In the genomic region with DNA sequence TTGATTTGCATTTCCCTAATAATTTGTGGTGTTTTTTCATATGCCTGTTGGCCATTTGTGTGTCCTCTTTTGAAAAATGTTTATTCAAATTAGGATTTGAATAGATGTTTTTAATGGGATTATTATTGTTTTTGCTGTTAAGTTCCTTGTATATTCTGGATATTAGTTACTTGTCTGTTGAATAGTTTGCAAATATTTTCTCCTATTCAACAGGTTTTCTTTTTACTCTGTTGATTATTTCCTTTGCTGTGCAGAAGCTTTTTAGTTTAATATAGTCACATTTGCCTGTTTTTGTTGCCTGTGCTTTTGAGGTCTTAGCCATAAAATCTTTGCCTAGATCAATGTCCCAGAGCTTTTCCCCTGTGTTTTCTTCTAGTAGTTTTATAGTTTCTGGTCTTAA, we compare ENCODE assay signal across 19 cellular contexts.
"Had no signal": no experiment of that assay in that cellular context is flagged by ENCODE, and none has a peak within 500 bp of the region (broad histone marks: within the 10 kb centered on the region; RNA-seq: fewer than 3 reads in every experiment).

No MANE protein-coding gene starts in this region.

- H3K4me1 ChIP-seq: ascending aorta, body of pancreas, SJCRH30 had no signal

- DNase-seq: activated CD4-positive, alpha-beta T cell treated with anti-CD3 and anti-CD28 coated beads for 4 hours; activated CD8-positive, alpha-beta memory T cell treated with anti-CD3 and anti-CD28 coated beads, Interleukin-2, amount 50 U/mL, for 4 hours; activated CD8-positive, alpha-beta T cell treated with anti-CD3 and anti-CD28 coated beads for 36 hours; activated gamma-delta T cell; activated naive CD4-positive, alpha-beta T cell treated with anti-CD3 and anti-CD28 coated beads for 36 hours; amniotic stem cell; body of pancreas; NCI-H1105 treated with DMSO at 0.1 percent for 48 hours; NCI-H1436 treated with DMSO at 0.1 percent for 48 hours; NCI-H2107; NCI-H2171 treated with DMSO at 0.1 percent for 48 hours; NCI-H226; NCI-H82; OCI-M1; RPMI8226; SJCRH30; SK-N-SH had no signal

- H3K27me3 ChIP-seq: ascending aorta, body of pancreas, SJCRH30 had no signal

- H3K4me2 ChIP-seq: SK-N-SH had no signal

- H3K9me3 ChIP-seq: ascending aorta, body of pancreas, SJCRH30, SK-N-SH had no signal

- H3K27ac ChIP-seq: ascending aorta, body of pancreas, SJCRH30 had no signal

- H3K9me3 Mint-ChIP-seq: activated CD8-positive, alpha-beta T cell treated with anti-CD3 and anti-CD28 coated beads for 36 hours; activated naive CD4-positive, alpha-beta T cell treated with anti-CD3 and anti-CD28 coated beads for 36 hours; activated T-helper 17 cell treated with anti-CD3 and anti-CD28 coated beads, Interleukin-2, amount 50 U/mL, for 72 hours had no signal

- H3K27me3 Mint-ChIP-seq: activated CD8-positive, alpha-beta T cell treated with anti-CD3 and anti-CD28 coated beads for 36 hours; activated T-helper 17 cell treated with anti-CD3 and anti-CD28 coated beads, Interleukin-2, amount 50 U/mL, for 72 hours had no signal

- H3K27ac Mint-ChIP-seq: activated CD8-positive, alpha-beta T cell treated with anti-CD3 and anti-CD28 coated beads for 36 hours; activated naive CD4-positive, alpha-beta T cell treated with anti-CD3 and anti-CD28 coated beads for 36 hours; activated T-helper 17 cell treated with anti-CD3 and anti-CD28 coated beads, Interleukin-2, amount 50 U/mL, for 72 hours had no signal

- H3K9ac ChIP-seq: SK-N-SH had no signal

- H3K4me3 Mint-ChIP-seq: activated CD8-positive, alpha-beta T cell treated with anti-CD3 and anti-CD28 coated beads for 36 hours; activated naive CD4-positive, alpha-beta T cell treated with anti-CD3 and anti-CD28 coated beads for 36 hours; activated T-helper 17 cell treated with anti-CD3 and anti-CD28 coated beads, Interleukin-2, amount 50 U/mL, for 72 hours had no signal

- H3K4me3 ChIP-seq: ascending aorta, body of pancreas, SJCRH30 had no signal
